Comparison of ENCODE assay signal across 9 cellular contexts in the genomic region with DNA sequence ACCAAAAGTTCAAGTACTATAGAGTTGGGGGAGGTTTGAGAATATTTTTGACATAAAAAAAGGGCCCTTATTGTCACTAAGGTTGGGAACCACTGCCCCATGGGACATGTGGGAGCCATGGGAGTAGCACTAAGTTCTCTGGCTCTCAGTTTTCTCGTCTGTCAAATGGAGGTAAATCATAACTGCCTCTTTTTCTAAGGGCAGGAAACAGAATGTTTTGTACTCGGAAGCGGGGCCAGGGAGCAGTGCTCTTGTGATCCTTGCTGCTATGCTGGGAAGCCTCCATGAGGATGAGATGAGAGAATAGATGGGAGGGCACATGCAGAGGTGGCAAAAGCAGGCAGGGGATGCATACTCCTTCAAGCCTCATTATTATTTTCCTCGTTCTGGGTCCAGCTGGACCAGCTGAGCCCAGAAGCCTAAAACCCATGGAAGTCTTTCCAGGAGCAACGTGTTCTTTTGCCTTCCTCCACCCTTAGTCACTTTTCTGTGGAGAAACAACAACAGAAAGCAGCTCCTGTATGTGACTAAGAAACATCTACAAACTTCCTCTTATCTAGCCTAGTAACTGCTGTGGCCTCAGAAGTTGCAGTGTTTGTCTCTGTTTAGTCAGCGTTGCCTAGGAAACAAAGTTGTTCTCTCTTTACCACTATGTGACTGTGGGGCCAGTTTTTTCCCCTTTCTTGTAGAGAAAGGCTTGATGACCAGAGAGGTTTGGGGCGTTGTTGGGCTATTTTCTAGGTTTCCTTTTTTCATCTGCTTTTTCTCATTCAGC.
A peak's percentile ranks its signal among the peaks of the same experiment; 100 is the strongest.
DNase-seq lines count a peak whose midpoint lies in the region; ATAC-seq, FAIRE-seq and TF ChIP-seq lines count a peak whose summit lies in the region.
"Had no signal": no experiment of that assay in that cellular context is flagged by ENCODE, and none has a peak within 500 bp of the region (broad histone marks: within the 10 kb centered on the region; RNA-seq: fewer than 3 reads in every experiment).

No MANE protein-coding gene starts in this region.

- H2AFZ ChIP-seq in keratinocyte (ENCODE audit: control insufficient read depth, low read length) = no peak overlapping the region

- H3K9ac ChIP-seq in BLaER1 treated with 17β-estradiol and CSF1 and Interleukin-3, amounts not matched to agents 10 nM and 100 nM = peak overlapping the region in 9 of 11 experiments; percentile 24 to 80 (median 60); a peak in 14 of 22 replicates
- peak overlapping the region; percentile 69 for H3K9ac ChIP-seq in keratinocyte (ENCODE audit: control insufficient read depth, extremely low read depth, insufficient read depth, low read length)

- 28 to 40% methylated on average over 7 of the region's 7 CpGs for WGBS in body of pancreas, 2 donors

- intact Hi-C loops in body of pancreas (cut with DNase I) = no loop called here

- peaks cover 77 to 95% (median 92%) of the 10 kb centered on the region in 11 experiments for H3K27me3 ChIP-seq in BLaER1 treated with 17β-estradiol and CSF1 and Interleukin-3, amounts not matched to agents 10 nM and 100 nM
- H3K27me3 ChIP-seq in body of pancreas (no peaks in the 10 kb centered on the region), keratinocyte (ENCODE audit: control insufficient read depth, extremely low read depth, insufficient read depth, low read length) (no peaks in the 10 kb centered on the region)

- H4K20me1 ChIP-seq in BLaER1 treated with 17β-estradiol and CSF1 and Interleukin-3, amounts not matched to agents 10 nM and 100 nM = peaks cover 0 to 40% (median 25%) of the 10 kb centered on the region in 11 experiments; a peak in 19 of 22 replicates
- no peaks in the 10 kb centered on the region for H4K20me1 ChIP-seq in keratinocyte (ENCODE audit: control insufficient read depth, extremely low read depth, insufficient read depth, low read length)

- ATAC-seq in GM19324 (IDR thresholded peaks at IDR 0.05; ENCODE audit: low FRiP score, unreplicated experiment) = peak; percentile 86
- ATAC-seq in HG03175 (IDR thresholded peaks at IDR 0.05; ENCODE audit: unreplicated experiment) = peak; percentile 82
- ATAC-seq in body of pancreas = peak; percentile 90

- DNase-seq in SIG-M5 (lab: John Stamatoyannopoulos, UW) = peak; percentile 88
- peak; percentile 52 to 85 (median 62) for DNase-seq in body of pancreas
- DNase-seq in keratinocyte (ENCODE audit: low read depth, low spot score) = no peak
- peak; percentile 32 for DNase-seq in stimulated activated CD8-positive, alpha-beta memory T cell treated with anti-CD3 and anti-CD28 coated beads, Interleukin-12 subunit alpha, Interleukin-12 subunit beta, amount 100 ng/mL, for 1 hour (ENCODE audit: low read depth)
- DNase-seq in NCI-H2196 treated with DMSO at 0.1 percent for 48 hours (lab: John Stamatoyannopoulos, UW; ENCODE audit: unreplicated experiment) = no peak

- peaks cover 17 to 56% (median 49%) of the 10 kb centered on the region in 10 experiments for H3K4me1 ChIP-seq in BLaER1 treated with 17β-estradiol and CSF1 and Interleukin-3, amounts not matched to agents 10 nM and 100 nM
- peaks cover 45% of the 10 kb centered on the region for H3K4me1 ChIP-seq in body of pancreas
- peaks cover 40% of the 10 kb centered on the region for H3K4me1 ChIP-seq in keratinocyte (ENCODE audit: control insufficient read depth, extremely low read depth, insufficient read depth, low read length)

- peak in 1 of 3 donors; percentile 39 for TF ChIP-seq POLR2A in body of pancreas (IDR thresholded peaks at IDR 0.05)

- FAIRE-seq in keratinocyte (lab: Jason Lieb, UNC) = peak; percentile 48

- H3K9me3 ChIP-seq in BLaER1 treated with 17β-estradiol and CSF1 and Interleukin-3, amounts not matched to agents 10 nM and 100 nM (replicated peaks in 1 of 11) = peaks cover 0 to 6% (median 0%) of the 10 kb centered on the region in 11 experiments; a peak in 1 of 22 replicates
- H3K9me3 ChIP-seq in body of pancreas = no peaks in the 10 kb centered on the region
- no peaks in the 10 kb centered on the region for H3K9me3 ChIP-seq in keratinocyte (ENCODE audit: control insufficient read depth, low read depth, low read length)

- H3K79me2 ChIP-seq in keratinocyte (ENCODE audit: control insufficient read depth, insufficient read depth, low read length) = no peaks in the 10 kb centered on the region

- H3K4me3 ChIP-seq in BLaER1 treated with 17β-estradiol and CSF1 and Interleukin-3, amounts not matched to agents 10 nM and 100 nM = no peak overlapping the region; a peak in 1 of 20 replicates
- H3K4me3 ChIP-seq in body of pancreas (no peak overlapping the region), keratinocyte (ENCODE audit: control insufficient read depth in 2 of 3, extremely low read depth in 1 of 3, insufficient read depth in 2 of 3, low read depth in 1 of 3, low read length in 3 of 3) (no peak overlapping the region)
- H3K4me3 ChIP-seq: SK-N-MC had no signal

- TF ChIP-seq CTCF in body of pancreas (IDR thresholded peaks at IDR 0.05) = no peak
- TF ChIP-seq CTCF in keratinocyte (optimal IDR thresholded peaks at IDR 0.05 in 1 of 3, IDR thresholded peaks at IDR 0.05 in 1 of 3, conservative IDR thresholded peaks at IDR 0.05 in 1 of 3; ENCODE audit: extremely low read depth in 1 of 3, insufficient read depth in 2 of 3, low read length in 3 of 3) = no peak

- H3K9me1 ChIP-seq in keratinocyte (ENCODE audit: control insufficient read depth, extremely low read depth, insufficient read depth, low read length) = no peaks in the 10 kb centered on the region

- peaks cover 0 to 29% (median 12%) of the 10 kb centered on the region in 11 experiments; a peak in 13 of 22 replicates for H3K36me3 ChIP-seq in BLaER1 treated with 17β-estradiol and CSF1 and Interleukin-3, amounts not matched to agents 10 nM and 100 nM
- H3K36me3 ChIP-seq in body of pancreas (replicated peaks in 1 of 2; ENCODE audit: insufficient read depth in 1 of 2, low read depth in 2 of 2) = no peaks in the 10 kb centered on the region
- H3K36me3 ChIP-seq in keratinocyte (ENCODE audit: control insufficient read depth in 2 of 2, extremely low read depth in 1 of 2, insufficient read depth in 2 of 2, low read length in 2 of 2) = peaks cover 0 to 16% of the 10 kb centered on the region in 2 experiments

- H3K27ac ChIP-seq in BLaER1 treated with 17β-estradiol and CSF1 and Interleukin-3, amounts not matched to agents 10 nM and 100 nM = peak overlapping the region in 10 of 11 experiments; percentile 59 to 97 (median 79); a peak in 20 of 22 replicates
- peak overlapping the region; percentile 31 to 88 (median 84) for H3K27ac ChIP-seq in body of pancreas
- peak overlapping the region; percentile 92 for H3K27ac ChIP-seq in keratinocyte (ENCODE audit: control insufficient read depth, insufficient read depth, low read length)
- H3K27ac ChIP-seq: SK-N-MC had no signal

- H3K4me2 ChIP-seq in BLaER1 treated with 17β-estradiol and CSF1 and Interleukin-3, amounts not matched to agents 10 nM and 100 nM = peak overlapping the region; percentile 19 to 88 (median 68)
- H3K4me2 ChIP-seq in keratinocyte (ENCODE audit: control insufficient read depth, extremely low read depth, insufficient read depth, low read depth, low read length) = peak overlapping the region; percentile 56

- dilution Hi-C loops in keratinocyte (cut with MboI; ENCODE audit: extremely low pct_ligation_motif_present, low sequenced_read_pairs) = no loop called here

Comparison
In these comparisons a context has a peak if more than half of its experiments do, and no peak if none do; other contexts are left out.
1. DNase-seq: peak in SIG-M5 (single experiment), body of pancreas (4 of 4) and stimulated activated CD8-positive, alpha-beta memory T cell treated with anti-CD3 and anti-CD28 coated beads, Interleukin-12 subunit alpha, Interleukin-12 subunit beta, amount 100 ng/mL, for 1 hour (single experiment); none in keratinocyte (single experiment) and NCI-H2196 treated with DMSO at 0.1 percent for 48 hours (single experiment).
2. Peak in every context shown above with its lines, with median percentiles within 50 percentile points of each other: H3K27ac ChIP-seq and ATAC-seq.